In genomic region chr16:28880955-28881354, GRCh38 we compare ENCODE assay signal across 17 cellular contexts. TPM values are rescaled to one million over a fixed set of nuclear protein-coding genes. Genes with fewer than 3 reads are reported as not detected.
A peak's percentile ranks its signal among the peaks of the same experiment; 100 is the strongest.
DNase-seq lines count a peak whose midpoint lies in the region; ATAC-seq and TF ChIP-seq lines count a peak whose summit lies in the region.
"Had no signal": no experiment of that assay in that cellular context is flagged by ENCODE, and none has a peak within 500 bp of the region (broad histone marks: within the 10 kb centered on the region; RNA-seq: fewer than 3 reads in every experiment).

No MANE protein-coding gene starts in this region.

- no peaks in the 10 kb centered on the region for H3K9me3 ChIP-seq in NT2/D1 (ENCODE audit: insufficient read depth, low read length)
- H3K9me3 ChIP-seq: ascending aorta, uterus had no signal

- no peaks in the 10 kb centered on the region for H3K9me3 Mint-ChIP-seq in activated CD8-positive, alpha-beta memory T cell treated with anti-CD3 and anti-CD28 coated beads, Interleukin-2, amount 10 ng/mL, durations not matched to agents 7 days and 5 days (ENCODE audit: low read depth)
- H3K9me3 Mint-ChIP-seq in effector memory CD8-positive, alpha-beta T cell = no peaks in the 10 kb centered on the region
- H3K9me3 Mint-ChIP-seq in progenitor cell of endocrine pancreas (ENCODE audit: low read depth) = no peaks in the 10 kb centered on the region

- no peak overlapping the region for H3K27ac Mint-ChIP-seq in activated CD8-positive, alpha-beta memory T cell treated with anti-CD3 and anti-CD28 coated beads, Interleukin-2, amount 10 ng/mL, durations not matched to agents 7 days and 5 days
- no peak overlapping the region for H3K27ac Mint-ChIP-seq in effector memory CD8-positive, alpha-beta T cell
- no peak overlapping the region for H3K27ac Mint-ChIP-seq in progenitor cell of endocrine pancreas

- peaks cover 40% of the 10 kb centered on the region for H3K4me1 Mint-ChIP-seq in activated CD8-positive, alpha-beta memory T cell treated with anti-CD3 and anti-CD28 coated beads, Interleukin-2, amount 10 ng/mL, durations not matched to agents 7 days and 5 days
- H3K4me1 Mint-ChIP-seq in effector memory CD8-positive, alpha-beta T cell (ENCODE audit: low read depth in 2 of 2) = peaks cover 12% of the 10 kb centered on the region in 2 donors
- peaks cover 8% of the 10 kb centered on the region for H3K4me1 Mint-ChIP-seq in progenitor cell of endocrine pancreas (ENCODE audit: low read depth)

- CTCF ChIA-PET in activated CD8-positive, alpha-beta memory T cell treated with anti-CD3 and anti-CD28 coated beads, Interleukin-2, amount 10 ng/mL, durations not matched to agents 7 days and 5 days (lab: Charles Lee) = interaction anchor here (2.3 to 3.5 kb wide), 3 partner anchors 17 to 64 kb away, joined by 12 to 16 read pairs (median 14); partner anchors contain the start of genes SH2B1 and TUFM

- peaks cover 3% of the 10 kb centered on the region for H3K27me3 Mint-ChIP-seq in activated CD8-positive, alpha-beta memory T cell treated with anti-CD3 and anti-CD28 coated beads, Interleukin-2, amount 10 ng/mL, durations not matched to agents 7 days and 5 days
- peaks cover 0 to 17% of the 10 kb centered on the region in 2 donors for H3K27me3 Mint-ChIP-seq in effector memory CD8-positive, alpha-beta T cell
- peaks cover 12% of the 10 kb centered on the region for H3K27me3 Mint-ChIP-seq in progenitor cell of endocrine pancreas

- H3K36me3 ChIP-seq in NT2/D1 (ENCODE audit: insufficient read depth, insufficient read length, low read length) = peaks cover 7% of the 10 kb centered on the region
- H3K36me3 ChIP-seq: ascending aorta, uterus had no signal

- H3K36me3 Mint-ChIP-seq in activated CD8-positive, alpha-beta memory T cell treated with anti-CD3 and anti-CD28 coated beads, Interleukin-2, amount 10 ng/mL, durations not matched to agents 7 days and 5 days = no peaks in the 10 kb centered on the region
- no peaks in the 10 kb centered on the region for H3K36me3 Mint-ChIP-seq in effector memory CD8-positive, alpha-beta T cell (ENCODE audit: insufficient read depth)
- H3K36me3 Mint-ChIP-seq in progenitor cell of endocrine pancreas (ENCODE audit: insufficient read depth) = no peaks in the 10 kb centered on the region

- no peak for TF ChIP-seq CTCF in progenitor cell of endocrine pancreas (IDR thresholded peaks at IDR 0.05; ENCODE audit: unreplicated experiment)

- ATAC-seq in activated CD8-positive, alpha-beta memory T cell treated with anti-CD3 and anti-CD28 coated beads, Interleukin-2, amount 10 ng/mL, durations not matched to agents 7 days and 5 days = no peak
- ATAC-seq in effector memory CD8-positive, alpha-beta T cell (replicated peaks) = no peak
- ATAC-seq in HG03139 (IDR thresholded peaks at IDR 0.05; ENCODE audit: unreplicated experiment) = no peak
- ATAC-seq: left ventricle myocardium superior had no signal

- H3K4me3 Mint-ChIP-seq in activated CD8-positive, alpha-beta memory T cell treated with anti-CD3 and anti-CD28 coated beads, Interleukin-2, amount 10 ng/mL, durations not matched to agents 7 days and 5 days = peak overlapping the region; percentile 48
- peak overlapping the region; percentile 86 to 90 for H3K4me3 Mint-ChIP-seq in effector memory CD8-positive, alpha-beta T cell
- peak overlapping the region; percentile 31 for H3K4me3 Mint-ChIP-seq in progenitor cell of endocrine pancreas (ENCODE audit: low read depth)

- peaks cover 40% of the 10 kb centered on the region for H3K4me1 ChIP-seq in NT2/D1 (ENCODE audit: insufficient read depth, insufficient read length)

- no peak for DNase-seq in activated CD8-positive, alpha-beta memory T cell treated with anti-CD3 and anti-CD28 coated beads, Interleukin-2, amount 10 ng/mL, durations not matched to agents 7 days and 5 days
- DNase-seq in activated CD8-positive, alpha-beta memory T cell treated with anti-CD3 and anti-CD28 coated beads, Interleukin-2, amount 50 U/mL, for 48 hours = no peak
- no peak for DNase-seq in NT2/D1 (ENCODE audit: low read depth, low spot score)
- no peak for DNase-seq in effector memory CD8-positive, alpha-beta T cell
- no peak for DNase-seq in progenitor cell of endocrine pancreas (ENCODE audit: low spot score, unreplicated experiment)
- no peak for DNase-seq in foreskin melanocyte
- no peak for DNase-seq in NCI-H2029 (lab: John Stamatoyannopoulos, UW)
- DNase-seq: ACHN; effector memory CD4-positive, alpha-beta T cell; left ventricle myocardium superior; occipital lobe; PC-9; uterus had no signal

- peak overlapping the region; percentile 76 for H3K9ac ChIP-seq in NT2/D1 (ENCODE audit: insufficient read length, low read depth)

- H3K27me3 ChIP-seq in NT2/D1 (ENCODE audit: insufficient read depth, insufficient read length) = peaks cover 9% of the 10 kb centered on the region
- H3K27me3 ChIP-seq: ascending aorta, uterus had no signal

- H3K4me3 ChIP-seq in NT2/D1 (ENCODE audit: insufficient read length, low read depth) = peak overlapping the region; percentile 27
- H3K4me3 ChIP-seq: PC-9 had no signal

RNA-seq across cellular contexts. Expression of gene ATP2A1, which starts 2.7 kb away (rescaled TPM):
- 1 to 10 TPM; 1.5 to 3.4 TPM for total RNA-seq in activated CD8-positive, alpha-beta memory T cell treated with anti-CD3 and anti-CD28 coated beads, Interleukin-2, amount 10 ng/mL, durations not matched to agents 7 days and 5 days
- 2.7 and 3.0 TPM in 2 replicates for total RNA-seq in progenitor cell of endocrine pancreas
- total RNA-seq: ascending aorta had no signal

RNA-seq across cellular contexts. Expression of gene SH2B1, which starts 17.3 kb away (rescaled TPM):
- 10 to 100 TPM; 57.3 to 70.9 TPM for total RNA-seq in activated CD8-positive, alpha-beta memory T cell treated with anti-CD3 and anti-CD28 coated beads, Interleukin-2, amount 10 ng/mL, durations not matched to agents 7 days and 5 days
- 72.8 and 75.1 TPM in 2 replicates for total RNA-seq in progenitor cell of endocrine pancreas

RNA-seq across cellular contexts. Expression of gene TUFM, which starts 34.8 kb away (rescaled TPM):
- total RNA-seq in activated CD8-positive, alpha-beta memory T cell treated with anti-CD3 and anti-CD28 coated beads, Interleukin-2, amount 10 ng/mL, durations not matched to agents 7 days and 5 days = 100 to 1,000 TPM; 156 to 199 TPM
- 158 and 168 TPM in 2 replicates for total RNA-seq in progenitor cell of endocrine pancreas

RNA-seq across cellular contexts. Expression of gene RABEP2, which starts 44.1 kb away (rescaled TPM):
- total RNA-seq in activated CD8-positive, alpha-beta memory T cell treated with anti-CD3 and anti-CD28 coated beads, Interleukin-2, amount 10 ng/mL, durations not matched to agents 7 days and 5 days = 10 to 100 TPM; 18.0 to 19.1 TPM
- total RNA-seq in progenitor cell of endocrine pancreas = 33.3 and 34.9 TPM in 2 replicates

RNA-seq across cellular contexts. Expression of gene CD19, which starts 50.8 kb away (rescaled TPM):
- total RNA-seq in activated CD8-positive, alpha-beta memory T cell treated with anti-CD3 and anti-CD28 coated beads, Interleukin-2, amount 10 ng/mL, durations not matched to agents 7 days and 5 days = not detected
- not detected in 2 replicates for total RNA-seq in progenitor cell of endocrine pancreas
- total RNA-seq: ascending aorta; glomerular endothelial cell; left ventricle myocardium superior; occipital lobe; PC-9; T-helper 1 cell treated with Interleukin-12 subunit alpha and Interleukin-12 subunit beta and Interleukin-4 antibody, amounts not matched to agents 30 ng/mL and 1 ng/mL, for 36 hours had no signal

Comparison
In these comparisons a context has a peak if more than half of its experiments do, and no peak if none do; other contexts are left out.
1. H3K4me3 Mint-ChIP-seq: peak in every context shown above with its lines; median percentile 88 in effector memory CD8-positive, alpha-beta T cell; 48 in activated CD8-positive, alpha-beta memory T cell treated with anti-CD3 and anti-CD28 coated beads, Interleukin-2, amount 10 ng/mL, durations not matched to agents 7 days and 5 days; 31 in progenitor cell of endocrine pancreas.